ENCODE assay signal across 8 cellular contexts in genomic region chr11:826836-827145, GRCh38. TPM values are rescaled to one million over a fixed set of nuclear protein-coding genes. Genes with fewer than 3 reads are reported as not detected.
DNase-seq lines count a peak whose midpoint lies in the region; ATAC-seq and TF ChIP-seq lines count a peak whose summit lies in the region.

No MANE protein-coding gene starts in this region.

- H3K27ac Mint-ChIP-seq in activated naive CD8-positive, alpha-beta T cell, result no peak overlapping the region

- TF ChIP-seq CTCF in cardiac muscle cell (IDR thresholded peaks at IDR 0.05; ENCODE audit: low read depth, low read length), result no peak
- no peak for TF ChIP-seq CTCF in lower lobe of right lung (IDR thresholded peaks at IDR 0.05)

- no peaks in the 10 kb centered on the region for H3K36me3 Mint-ChIP-seq in activated naive CD8-positive, alpha-beta T cell

- H3K36me3 ChIP-seq in cardiac muscle cell (peaks cover 7% of the 10 kb centered on the region), lower lobe of right lung (peaks cover 39% of the 10 kb centered on the region), urinary bladder (ENCODE audit: insufficient read depth) (peaks cover 5% of the 10 kb centered on the region)

- H3K9me3 ChIP-seq in cardiac muscle cell (ENCODE audit: low read depth) (no peaks in the 10 kb centered on the region), lower lobe of right lung (no peaks in the 10 kb centered on the region)

- H3K27me3 ChIP-seq in cardiac muscle cell (peaks cover 29% of the 10 kb centered on the region), lower lobe of right lung (ENCODE audit: low read depth) (no peaks in the 10 kb centered on the region)

- H3K27ac ChIP-seq in cardiac muscle cell (peak overlapping the region; percentile 27), lower lobe of right lung (peak overlapping the region; percentile 86), urinary bladder (ENCODE audit: low read depth) (peak overlapping the region; percentile 76)

- peaks cover 20% of the 10 kb centered on the region for H3K4me1 Mint-ChIP-seq in activated naive CD8-positive, alpha-beta T cell (ENCODE audit: low read depth)

- DNase-seq in cardiac muscle cell (ENCODE audit: low read depth in 1 of 2, low spot score in 1 of 2), result no peak
- no peak for DNase-seq in Right ventricle myocardium superior
- no peak for DNase-seq in lower lobe of right lung
- DNase-seq in OCI-M1 (lab: John Stamatoyannopoulos, UW), result no peak
- DNase-seq in NCI-H2171 treated with DMSO at 0.1 percent for 48 hours (lab: John Stamatoyannopoulos, UW), result no peak

- 2% methylated on average over 22 of the region's 22 CpGs for WGBS in urinary bladder

- H3K4me3 ChIP-seq in cardiac muscle cell (peak overlapping the region; percentile 27), lower lobe of right lung (peak overlapping the region; percentile 58), urinary bladder (ENCODE audit: low read depth, low read length) (peak overlapping the region; percentile 36)

- intact Hi-C loops in Right ventricle myocardium superior (cut with DNase I) (no loop called here), lower lobe of right lung (cut with DNase I) (no loop called here)

- peaks cover 2% of the 10 kb centered on the region for H3K27me3 Mint-ChIP-seq in activated naive CD8-positive, alpha-beta T cell

- no peaks in the 10 kb centered on the region for H3K9me3 Mint-ChIP-seq in activated naive CD8-positive, alpha-beta T cell (ENCODE audit: low read depth)

- peaks cover 30% of the 10 kb centered on the region for H3K4me1 ChIP-seq in cardiac muscle cell (ENCODE audit: low read depth)
- H3K4me1 ChIP-seq in lower lobe of right lung, result peaks cover 72% of the 10 kb centered on the region
- H3K4me1 ChIP-seq in urinary bladder (ENCODE audit: insufficient read depth), result peaks cover 2% of the 10 kb centered on the region

- H3K4me3 Mint-ChIP-seq in activated naive CD8-positive, alpha-beta T cell, result peak overlapping the region; percentile 72

- ATAC-seq in Right ventricle myocardium superior (ENCODE audit: poor library complexity), result no peak
- ATAC-seq in lower lobe of right lung, result no peak
- ATAC-seq in HG02970 (IDR thresholded peaks at IDR 0.05; ENCODE audit: low FRiP score, unreplicated experiment), result no peak

RNA-seq across cellular contexts. Expression of gene CRACR2B, which starts 0.9 kb away (rescaled TPM):
- total RNA-seq in cardiac muscle cell, result 43.9 and 91.0 TPM in 2 replicates
- 84.5 and 113 TPM in 2 replicates for polyA plus RNA-seq in cardiac muscle cell
- 18.9 TPM for total RNA-seq in Right ventricle myocardium superior
- 43.6 TPM for total RNA-seq in lower lobe of right lung
- 5.9 TPM for total RNA-seq in urinary bladder
- polyA plus RNA-seq in urinary bladder, result 20.2 TPM

RNA-seq across cellular contexts. Expression of gene CD151, which starts 6.0 kb away (rescaled TPM):
- total RNA-seq in cardiac muscle cell (146 and 177 TPM in 2 replicates), Right ventricle myocardium superior (405 TPM), lower lobe of right lung (387 TPM), urinary bladder (115 TPM)
- polyA plus RNA-seq in cardiac muscle cell (210 and 290 TPM in 2 replicates), urinary bladder (692 TPM)

RNA-seq across cellular contexts. Expression of gene PNPLA2, which starts 8.1 kb away (rescaled TPM):
- 59.9 and 99.9 TPM in 2 replicates for total RNA-seq in cardiac muscle cell
- polyA plus RNA-seq in cardiac muscle cell, result 81.6 and 91.1 TPM in 2 replicates
- 346 TPM for total RNA-seq in Right ventricle myocardium superior
- total RNA-seq in lower lobe of right lung, result 137 TPM
- 13.6 TPM for total RNA-seq in urinary bladder
- polyA plus RNA-seq in urinary bladder, result 131 TPM

RNA-seq across cellular contexts. Expression of gene POLR2L, which starts 15.5 kb away (rescaled TPM):
- 67.3 and 152 TPM in 2 replicates for total RNA-seq in cardiac muscle cell
- polyA plus RNA-seq in cardiac muscle cell, result 317 and 482 TPM in 2 replicates
- 267 TPM for total RNA-seq in Right ventricle myocardium superior
- total RNA-seq in lower lobe of right lung, result 127 TPM
- 21.7 TPM for total RNA-seq in urinary bladder
- 148 TPM for polyA plus RNA-seq in urinary bladder

RNA-seq across cellular contexts. Expression of gene TSPAN4, which starts 15.9 kb away (rescaled TPM):
- 85.3 and 140 TPM in 2 replicates for total RNA-seq in cardiac muscle cell
- polyA plus RNA-seq in cardiac muscle cell, result 79.1 and 125 TPM in 2 replicates
- 40.5 TPM for total RNA-seq in Right ventricle myocardium superior
- total RNA-seq in lower lobe of right lung, result 140 TPM
- total RNA-seq in urinary bladder, result 39.4 TPM
- 144 TPM for polyA plus RNA-seq in urinary bladder

Comparison
In these comparisons a context has a peak if more than half of its experiments do, and no peak if none do; other contexts are left out.
1. H3K27ac ChIP-seq: peak in every context shown above with its lines; median percentile 86 in lower lobe of right lung; 76 in urinary bladder; 27 in cardiac muscle cell.